ENCODE assay signal across 12 cellular contexts in the genomic region with DNA sequence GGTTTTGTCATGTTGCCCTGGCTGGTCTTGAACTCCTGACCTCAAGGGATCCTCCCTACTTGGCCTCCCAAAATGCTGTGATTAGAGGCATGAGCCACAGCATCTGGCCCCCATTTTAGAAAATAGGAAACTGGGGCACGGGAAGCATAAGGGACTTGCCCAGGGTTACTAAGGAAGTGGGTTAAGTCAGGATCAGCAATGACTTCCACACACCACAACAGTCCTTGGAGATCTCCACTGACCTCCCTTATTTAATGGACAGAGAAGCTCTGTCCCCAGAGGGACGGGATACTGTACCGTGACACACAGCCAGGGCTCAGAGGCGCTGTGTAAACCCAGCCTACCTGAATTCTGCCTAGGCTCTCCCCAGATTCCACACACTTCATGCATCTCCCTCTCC.
"Had no signal": no experiment of that assay in that cellular context is flagged by ENCODE, and none has a peak within 500 bp of the region (broad histone marks: within the 10 kb centered on the region; RNA-seq: fewer than 3 reads in every experiment).

No MANE protein-coding gene starts in this region.

- H3K36me3 ChIP-seq: breast epithelium, left ventricle myocardium inferior, tibial artery had no signal

- DNase-seq: activated CD4-positive, alpha-beta T cell treated with anti-CD3 and anti-CD28 coated beads, Interleukin-2, amount 50 U/mL, for 4 hours; activated CD8-positive, alpha-beta memory T cell treated with anti-CD3 and anti-CD28 coated beads, Interleukin-2, amount 10 ng/mL, durations not matched to agents 7 days and 5 days; activated T-cell treated with anti-CD3 and anti-CD28 coated beads, Interleukin-2, amount 50 U/mL, for 4 hours; foreskin melanocyte; head of caudate nucleus; left ventricle myocardium inferior; SK-N-SH; T-helper 17 cell had no signal

- H3K4me3 Mint-ChIP-seq: activated CD8-positive, alpha-beta memory T cell treated with anti-CD3 and anti-CD28 coated beads, Interleukin-2, amount 10 ng/mL, durations not matched to agents 7 days and 5 days; activated T-cell treated with anti-CD3 and anti-CD28 coated beads, Interleukin-2, amount 50 U/mL, for 4 hours; T-helper 17 cell had no signal

- H3K4me1 Mint-ChIP-seq: activated CD8-positive, alpha-beta memory T cell treated with anti-CD3 and anti-CD28 coated beads, Interleukin-2, amount 10 ng/mL, durations not matched to agents 7 days and 5 days had no signal

- H3K9me3 ChIP-seq: breast epithelium, left ventricle myocardium inferior, SK-N-SH, tibial artery had no signal

- H3K9me3 Mint-ChIP-seq: activated T-cell treated with anti-CD3 and anti-CD28 coated beads, Interleukin-2, amount 50 U/mL, for 4 hours had no signal

- H3K4me3 ChIP-seq: breast epithelium, left ventricle myocardium inferior, skin epidermis, tibial artery had no signal

- H3K36me3 Mint-ChIP-seq: activated CD8-positive, alpha-beta memory T cell treated with anti-CD3 and anti-CD28 coated beads, Interleukin-2, amount 10 ng/mL, durations not matched to agents 7 days and 5 days had no signal

- H3K27ac Mint-ChIP-seq: activated CD8-positive, alpha-beta memory T cell treated with anti-CD3 and anti-CD28 coated beads, Interleukin-2, amount 10 ng/mL, durations not matched to agents 7 days and 5 days; T-helper 17 cell had no signal

- H3K27me3 ChIP-seq: breast epithelium, tibial artery had no signal

- H3K27me3 Mint-ChIP-seq: activated CD8-positive, alpha-beta memory T cell treated with anti-CD3 and anti-CD28 coated beads, Interleukin-2, amount 10 ng/mL, durations not matched to agents 7 days and 5 days had no signal

- H3K4me1 ChIP-seq: breast epithelium, left ventricle myocardium inferior, parathyroid adenoma, tibial artery had no signal

- H3K27ac ChIP-seq: breast epithelium, left ventricle myocardium inferior, parathyroid adenoma, skin epidermis, tibial artery had no signal
